In genomic region chr15:37709669-37710068, GRCh38 we compare ENCODE assay signal across 20 cellular contexts.
"Had no signal": no experiment of that assay in that cellular context is flagged by ENCODE, and none has a peak within 500 bp of the region (broad histone marks: within the 10 kb centered on the region; RNA-seq: fewer than 3 reads in every experiment).

No MANE protein-coding gene starts in this region.

- H3K27ac ChIP-seq: KMS-11, PC-9 had no signal

- H2AFZ ChIP-seq: PC-9 had no signal

- DNase-seq: activated B cell treated with CpG ODN at 0.5 μM for 24 hours; activated CD4-positive, alpha-beta T cell treated with anti-CD3 and anti-CD28 coated beads for 1 hour; activated CD4-positive, alpha-beta T cell treated with anti-CD3 and anti-CD28 coated beads, Interleukin-2, amount 10 ng/mL, durations not matched to agents 24 days and 14 days; activated CD4-positive, alpha-beta T cell treated with anti-CD3 and anti-CD28 coated beads, Interleukin-2, amount 50 U/mL, for 48 hours; activated CD8-positive, alpha-beta memory T cell treated with anti-CD3 and anti-CD28 coated beads, Interleukin-2, amount 10 ng/mL, durations not matched to agents 7 days and 5 days; activated effector memory CD4-positive, alpha-beta T cell treated with anti-CD3 and anti-CD28 coated beads, Interleukin-2, amount 50 U/mL, for 16 hours; activated naive CD4-positive, alpha-beta T cell treated with anti-CD3 and anti-CD28 coated beads for 36 hours; activated T-cell treated with anti-CD3 and anti-CD28 coated beads, Interleukin-2, amount 50 U/mL, for 4 hours; amygdala; MV-4-11; NCI-H1092 treated with DMSO at 0.1 percent for 48 hours; NCI-H1436; NCI-H187 treated with DMSO at 0.1 percent for 48 hours; NCI-H446; NCI-H526 treated with DMSO at 0.1 percent for 48 hours; PC-9; SHP77 treated with DMSO at 0.1 percent for 48 hours; T-helper 17 cell; T-helper 9 cell had no signal

- H3K9ac ChIP-seq: KMS-11 had no signal

- H3K4me2 ChIP-seq: KMS-11, PC-9 had no signal

- ATAC-seq: activated CD8-positive, alpha-beta memory T cell treated with anti-CD3 and anti-CD28 coated beads, Interleukin-2, amount 10 ng/mL, durations not matched to agents 7 days and 5 days; activated T-cell treated with anti-CD3 and anti-CD28 coated beads, Interleukin-2, amount 50 U/mL, for 4 hours; T-helper 17 cell had no signal

- H3K4me3 ChIP-seq: PC-9 had no signal
